9 cellular contexts compared by ENCODE assay signal in the genomic region with DNA sequence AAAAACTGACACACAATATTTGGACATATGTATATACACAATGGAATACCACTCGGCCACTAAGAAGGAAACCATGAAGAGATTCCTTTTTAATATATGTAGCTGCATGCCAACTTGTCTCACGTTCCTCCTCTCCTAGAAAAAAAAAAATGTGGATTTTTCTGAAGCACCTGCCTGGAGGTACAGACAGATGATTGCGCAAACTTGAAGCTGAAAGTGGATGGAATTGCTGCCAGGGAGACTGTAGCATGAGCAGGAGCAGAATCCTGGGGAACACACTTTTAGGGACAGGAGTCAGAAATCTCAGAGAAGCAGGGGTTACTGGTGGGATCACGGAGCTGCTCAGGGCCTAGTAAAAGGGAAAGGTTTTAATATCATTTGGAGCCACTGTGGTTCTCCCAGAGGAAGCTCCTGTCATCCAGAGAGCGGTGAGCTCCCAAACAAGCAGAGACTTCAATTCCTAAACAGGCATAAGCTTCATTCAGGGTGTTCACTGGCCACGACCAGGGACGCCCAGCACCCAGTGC. TPM values are rescaled to one million over a fixed set of nuclear protein-coding genes. Genes with fewer than 3 reads are reported as not detected.
A peak's percentile ranks its signal among the peaks of the same experiment; 100 is the strongest.
DNase-seq lines count a peak whose midpoint lies in the region; ATAC-seq and TF ChIP-seq lines count a peak whose summit lies in the region.
"Had no signal": no experiment of that assay in that cellular context is flagged by ENCODE, and none has a peak within 500 bp of the region (broad histone marks: within the 10 kb centered on the region; RNA-seq: fewer than 3 reads in every experiment).

No MANE protein-coding gene starts in this region.

- CTCF ChIA-PET in A673 (lab: Charles Lee) = interaction anchor here (0.6 to 1.6 kb wide), 3 partner anchors 24 to 113 kb away, joined by 3 to 5 read pairs (median 5); a partner anchor contains a TSS

- no peak for TF ChIP-seq CTCF in A673 (conservative IDR thresholded peaks at IDR 0.05; ENCODE audit: low read depth, low read length)
- TF ChIP-seq CTCF in brain microvascular endothelial cell (IDR thresholded peaks at IDR 0.05; ENCODE audit: low read depth, low read length, missing control alignments) = no peak

- H3K36me3 ChIP-seq in A673 (ENCODE audit: insufficient read depth, low read length, poor library complexity, severe bottlenecking) (no peaks in the 10 kb centered on the region), brain microvascular endothelial cell (replicated peaks) (no peaks in the 10 kb centered on the region), mucosa of rectum (ENCODE audit: control insufficient read depth in 2 of 2, insufficient read depth in 2 of 2, low read length in 2 of 2) (peaks cover 6 to 7% of the 10 kb centered on the region in 2 donors)

- POLR2A ChIA-PET in A673 (lab: Charles Lee; ENCODE audit: low non-redundant PET) = no interaction called here

- no peak overlapping the region for H3K27ac ChIP-seq in A673 (ENCODE audit: low read depth, low read length, poor library complexity, severe bottlenecking)
- H3K27ac ChIP-seq in brain microvascular endothelial cell = no peak overlapping the region
- peak overlapping the region in 1 of 2 donors; percentile 90 for H3K27ac ChIP-seq in mucosa of rectum (ENCODE audit: low read depth in 2 of 2, low read length in 2 of 2)

- H3K9me3 ChIP-seq in A673 (ENCODE audit: low read depth, low read length, poor library complexity, severe bottlenecking) = no peaks in the 10 kb centered on the region
- no peaks in the 10 kb centered on the region for H3K9me3 ChIP-seq in mucosa of rectum (ENCODE audit: control insufficient read depth in 2 of 2, low read length in 2 of 2)

- peak overlapping the region; percentile 76 for H3K4me3 ChIP-seq in A673 (ENCODE audit: low read depth, low read length, poor library complexity, severe bottlenecking)
- H3K4me3 ChIP-seq in brain microvascular endothelial cell (ENCODE audit: low read depth, low read length) = peak overlapping the region; percentile 59
- peak overlapping the region; percentile 72 to 81 for H3K4me3 ChIP-seq in mucosa of rectum (ENCODE audit: low read length in 2 of 2)

- H3K9ac ChIP-seq in mucosa of rectum (ENCODE audit: low read depth in 1 of 2, low read length in 2 of 2) = peak overlapping the region; percentile 65 to 88

- H3K4me1 ChIP-seq in A673 (ENCODE audit: insufficient read depth, low read length, poor library complexity, severe bottlenecking) = peaks cover 4% of the 10 kb centered on the region
- peaks cover 19 to 26% of the 10 kb centered on the region in 2 donors for H3K4me1 ChIP-seq in mucosa of rectum (ENCODE audit: control insufficient read depth in 2 of 2, insufficient read depth in 2 of 2, low read length in 2 of 2)

- intact Hi-C loops in A673 (cut with micrococcal nuclease; ENCODE audit: unreplicated experiment) = no loop called here

- ATAC-seq in HG03064 (IDR thresholded peaks at IDR 0.05; ENCODE audit: low read depth, unreplicated experiment) = peak; percentile 14
- no peak for ATAC-seq in GM18498 (IDR thresholded peaks at IDR 0.05; ENCODE audit: unreplicated experiment)

- no TSS peak for BruUV-seq in A673 (replicated peaks; lab: Mats Ljungman, UMichigan)

- H3K27me3 ChIP-seq in A673 (replicated peaks; ENCODE audit: insufficient read depth, low read depth, low read length, poor library complexity) = peaks cover 11% of the 10 kb centered on the region
- peaks cover 2% of the 10 kb centered on the region for H3K27me3 ChIP-seq in brain microvascular endothelial cell (replicated peaks)
- H3K27me3 ChIP-seq in mucosa of rectum (ENCODE audit: control insufficient read depth in 2 of 2, insufficient read depth in 2 of 2, low read length in 2 of 2) = no peaks in the 10 kb centered on the region

- in situ Hi-C loops in brain microvascular endothelial cell (cut with HindIII; ENCODE audit: low pct_ligation_motif_present, low sequenced_read_pairs) = no loop called here

- no peak for DNase-seq in A673 (ENCODE audit: low spot score)
- DNase-seq in brain microvascular endothelial cell = no peak
- DNase-seq in NCI-H187 treated with DMSO at 0.1 percent for 48 hours (lab: John Stamatoyannopoulos, UW) = no peak
- DNase-seq in DMS 273 treated with DMSO at 0.1 percent for 48 hours (lab: John Stamatoyannopoulos, UW) = no peak
- DNase-seq in NCI-H2029 (lab: John Stamatoyannopoulos, UW) = no peak

RNA-seq across cellular contexts. Expression of a gene that starts 0.6 kb away (rescaled TPM):
- total RNA-seq in A673 (2021) = 22.6 and 25.6 TPM in 2 replicates

RNA-seq across cellular contexts. Expression of a gene that starts 30.8 kb away (rescaled TPM):
- not detected in 2 replicates for total RNA-seq in A673 (2021)
- total RNA-seq: T-helper 1 cell treated with Interleukin-12 subunit alpha and Interleukin-12 subunit beta and Interleukin-4 antibody, amounts not matched to agents 30 ng/mL and 1 ng/mL, for 36 hours had no signal
